ENCODE assay signal across 8 cellular contexts in genomic region chr1:217482356-217483102, GRCh38.
DNase-seq lines count a peak whose midpoint lies in the region; ATAC-seq and TF ChIP-seq lines count a peak whose summit lies in the region.

No MANE protein-coding gene starts in this region.

- ATAC-seq in GM19035 (IDR thresholded peaks at IDR 0.05; ENCODE audit: unreplicated experiment): peak; percentile 97
- peak; percentile 99 for ATAC-seq in HG03139 (IDR thresholded peaks at IDR 0.05; ENCODE audit: unreplicated experiment)

- TF ChIP-seq CTCF in AG04450 (IDR thresholded peaks at IDR 0.05; ENCODE audit: low read depth, low read length) (no peak), esophagus squamous epithelium (IDR thresholded peaks at IDR 0.05) (no peak)

- no peaks in the 10 kb centered on the region for H3K27me3 ChIP-seq in AG04450 (ENCODE audit: control insufficient read depth, insufficient read depth, low read length)
- no peaks in the 10 kb centered on the region for H3K27me3 ChIP-seq in esophagus squamous epithelium

- POLR2A ChIA-PET in AG04450 (lab: Yijun Ruan, JAX): no interaction called here

- H3K27ac ChIP-seq in AG04450 (ENCODE audit: low read depth, low read length) (no peak overlapping the region), esophagus squamous epithelium (no peak overlapping the region)

- intact Hi-C loops in esophagus squamous epithelium (cut with DNase I): no loop called here

- H3K9me3 ChIP-seq in AG04450 (ENCODE audit: control insufficient read depth, insufficient read depth, low read length) (no peaks in the 10 kb centered on the region), esophagus squamous epithelium (no peaks in the 10 kb centered on the region)

- no peak for TF ChIP-seq POLR2A in esophagus squamous epithelium (IDR thresholded peaks at IDR 0.05)

- CTCF ChIA-PET in AG04450 (lab: Charles Lee): no interaction called here

- DNase-seq in AG04450 (ENCODE audit: low read depth, low spot score) (peak; percentile 53), UCSD-AML1 (lab: John Stamatoyannopoulos, UW; ENCODE audit: unreplicated experiment) (peak; percentile 12), hepatic stellate cell (ENCODE audit: low spot score) (peak; percentile 31), esophagus squamous epithelium (lab: John Stamatoyannopoulos, UW) (no peak), globus pallidus (ENCODE audit: low spot score) (no peak), occipital lobe (lab: John Stamatoyannopoulos, UW) (no peak)

- H3K4me3 ChIP-seq in AG04450 (ENCODE audit: low read depth, low read length) (no peak overlapping the region), esophagus squamous epithelium (no peak overlapping the region)

- whole genome bisulfite sequencing in esophagus squamous epithelium, 2 donors: 47 to 59% methylated on average over 3 of the region's 3 CpGs

- H3K36me3 ChIP-seq in esophagus squamous epithelium: peaks cover 0 to 13% (median 0%) of the 10 kb centered on the region in 3 donors

- no peaks in the 10 kb centered on the region for H3K4me1 ChIP-seq in esophagus squamous epithelium

Comparison
In these comparisons a context has a peak if more than half of its experiments do, and no peak if none do; other contexts are left out.
1. DNase-seq: peak in AG04450 (single experiment), UCSD-AML1 (single experiment) and hepatic stellate cell (single experiment); none in esophagus squamous epithelium (single experiment), globus pallidus (single experiment) and occipital lobe (single experiment).